Comparison of ENCODE assay signal across 1 cellular context in genomic region chr1:86914635-86914997, GRCh38.
A peak's percentile ranks its signal among the peaks of the same experiment; 100 is the strongest.
TF ChIP-seq lines count a peak whose summit lies in the region.

HS2ST1 (plus strand) TSS chr1:86914635.

TF ChIP-seq in HEK293, 187 proteins besides CTCF, POLR2A, EP300 and RAD21 (continued from another document and continues in another):
- TF ChIP-seq ZBTB11 (tag by site-specific recombination; conservative IDR thresholded peaks at IDR 0.05; ENCODE audit: low read depth), result 0 out of 2 replicates have a peak, but pooled peaks have one; percentile 10
- TF ChIP-seq EGR2 (tag by site-specific recombination; IDR thresholded peaks at IDR 0.05; ENCODE audit: low read depth), result peak; percentile 93
- 0 out of 2 replicates have a peak, but pooled peaks have one; percentile 33 for TF ChIP-seq MYNN (tag by site-specific recombination; IDR thresholded peaks at IDR 0.05; ENCODE audit: borderline replicate concordance)
- TF ChIP-seq ZNF596 (tag by site-specific recombination; IDR thresholded peaks at IDR 0.05), result peak; percentile 83
- peak; percentile 43; the same call in 1 of the 2 replicates for TF ChIP-seq PRDM10 (tag by site-specific recombination; IDR thresholded peaks at IDR 0.05)
- TF ChIP-seq ZNF239 (tag by site-specific recombination; IDR thresholded peaks at IDR 0.05), result no peak
- peak; percentile 94 for TF ChIP-seq ZBTB26 (tag by site-specific recombination; optimal IDR thresholded peaks at IDR 0.05)
- TF ChIP-seq ZNF837 (tag by site-specific recombination; IDR thresholded peaks at IDR 0.05), result peak; percentile 68; the same call in 1 of the 2 replicates
- TF ChIP-seq WT1 (tag by site-specific recombination; IDR thresholded peaks at IDR 0.05), result peak; percentile 62
- TF ChIP-seq SP7 (tag by site-specific recombination; IDR thresholded peaks at IDR 0.05), result peak; percentile 21; the same call in 1 of the 2 replicates
- 0 out of 2 replicates have a peak, but pooled peaks have one; percentile 73 for TF ChIP-seq ZNF324 (tag by site-specific recombination; IDR thresholded peaks at IDR 0.05)
- TF ChIP-seq ZNF211 (tag by site-specific recombination; IDR thresholded peaks at IDR 0.05; ENCODE audit: low read depth), result no peak
- peak; percentile 81 for TF ChIP-seq ZNF610 (tag by site-specific recombination; IDR thresholded peaks at IDR 0.05; ENCODE audit: borderline replicate concordance)
- TF ChIP-seq ZFP37 (tag by site-specific recombination; IDR thresholded peaks at IDR 0.05), result peak; percentile 45; the same call in 1 of the 2 replicates
- TF ChIP-seq ZNF488 (tag by site-specific recombination; IDR thresholded peaks at IDR 0.05), result no peak
- peak; percentile 65 for TF ChIP-seq GLIS1 (tag by site-specific recombination; IDR thresholded peaks at IDR 0.05)
- peak; percentile 62 for TF ChIP-seq ZBTB10 (tag by site-specific recombination; IDR thresholded peaks at IDR 0.05)
- peak; percentile 65; the same call in 1 of the 2 replicates for TF ChIP-seq ZNF391 (tag by site-specific recombination; IDR thresholded peaks at IDR 0.05; ENCODE audit: borderline replicate concordance, low read depth)
- TF ChIP-seq KLF17 (tag by site-specific recombination; IDR thresholded peaks at IDR 0.05), result 0 out of 2 replicates have a peak, but pooled peaks have one; percentile 35
- no peak for TF ChIP-seq TSHZ1 (tag by site-specific recombination; IDR thresholded peaks at IDR 0.05; ENCODE audit: borderline replicate concordance)
- TF ChIP-seq SP2 (tag by site-specific recombination; IDR thresholded peaks at IDR 0.05), result peak; percentile 66
- TF ChIP-seq ZNF843 (tag by site-specific recombination; IDR thresholded peaks at IDR 0.05), result peak; percentile 42
- TF ChIP-seq ZSCAN30 (tag by site-specific recombination; IDR thresholded peaks at IDR 0.05), result 0 out of 2 replicates have a peak, but pooled peaks have one; percentile 64
- TF ChIP-seq ZIC2 (tag by site-specific recombination; IDR thresholded peaks at IDR 0.05), result peak; percentile 60
- TF ChIP-seq PATZ1 (tag by site-specific recombination; IDR thresholded peaks at IDR 0.05), result peak; percentile 96
- TF ChIP-seq ZBTB21 (tag by site-specific recombination; IDR thresholded peaks at IDR 0.05), result no peak
- TF ChIP-seq ZNF366 (tag by site-specific recombination; conservative IDR thresholded peaks at IDR 0.05), result peak; percentile 90
- TF ChIP-seq ZNF398 (tag by site-specific recombination; IDR thresholded peaks at IDR 0.05), result peak; percentile 98
- TF ChIP-seq ZBTB7A (tag by site-specific recombination; IDR thresholded peaks at IDR 0.05; ENCODE audit: low read depth), result peak; percentile 40; the same call in 1 of the 2 replicates
- no peak for TF ChIP-seq ZNF16 (tag by site-specific recombination; IDR thresholded peaks at IDR 0.05; ENCODE audit: low read depth)
- 0 out of 2 replicates have a peak, but pooled peaks have one; percentile 43 for TF ChIP-seq ZSCAN23 (tag by site-specific recombination; IDR thresholded peaks at IDR 0.05)
- 0 out of 2 replicates have a peak, but pooled peaks have one; percentile 32 for TF ChIP-seq ZNF423 (tag by site-specific recombination; IDR thresholded peaks at IDR 0.05)
- peak; percentile 26; the same call in 1 of the 2 replicates for TF ChIP-seq KLF1 (tag by site-specific recombination; IDR thresholded peaks at IDR 0.05)
- no peak for TF ChIP-seq ZNF19 (tag by site-specific recombination; IDR thresholded peaks at IDR 0.05; ENCODE audit: low read depth)
- no peak for TF ChIP-seq ZNF624 (tag by site-specific recombination; IDR thresholded peaks at IDR 0.05)
- TF ChIP-seq ZNF76 (tag by site-specific recombination; IDR thresholded peaks at IDR 0.05; ENCODE audit: borderline replicate concordance, low read depth), result peak; percentile 53; the same call in 1 of the 2 replicates
- TF ChIP-seq KLF16 (tag by site-specific recombination; IDR thresholded peaks at IDR 0.05), result peak; percentile 81; the same call in 1 of the 2 replicates
